ENCODE assay signal across 23 cellular contexts in the genomic region with DNA sequence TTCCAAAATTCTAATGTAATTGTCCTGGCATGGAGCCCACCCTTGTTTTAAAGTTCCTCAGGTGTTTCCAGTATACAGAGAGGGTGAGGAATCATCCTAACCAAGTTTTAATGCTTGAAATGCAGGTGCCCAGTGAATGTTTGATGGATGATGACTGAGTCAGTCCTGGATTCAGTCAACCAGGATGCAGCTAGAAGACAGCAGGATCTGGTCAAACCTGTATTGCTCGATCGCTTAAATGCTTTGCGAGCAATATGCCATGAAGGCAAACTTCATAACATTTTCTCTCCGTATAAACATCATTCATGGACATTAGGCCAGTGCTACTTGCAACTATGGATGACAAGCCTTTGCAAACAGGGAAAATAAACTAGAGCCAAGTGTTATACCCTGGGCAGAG.
DNase-seq lines count a peak whose midpoint lies in the region; ATAC-seq and TF ChIP-seq lines count a peak whose summit lies in the region.
"Had no signal": no experiment of that assay in that cellular context is flagged by ENCODE, and none has a peak within 500 bp of the region (broad histone marks: within the 10 kb centered on the region; RNA-seq: fewer than 3 reads in every experiment).

No MANE protein-coding gene starts in this region.

- no peaks in the 10 kb centered on the region for H3K27me3 ChIP-seq in Peyer's patch
- H3K27me3 ChIP-seq in breast epithelium = no peaks in the 10 kb centered on the region
- H3K27me3 ChIP-seq: SJSA1 had no signal

- TF ChIP-seq POLR2A in Peyer's patch (IDR thresholded peaks at IDR 0.05) = no peak
- no peak for TF ChIP-seq POLR2A in breast epithelium (IDR thresholded peaks at IDR 0.05)

- H3K27ac ChIP-seq in Peyer's patch (no peak overlapping the region), breast epithelium (no peak overlapping the region)
- H3K27ac ChIP-seq: PC-9, SJSA1 had no signal

- intact Hi-C loops in breast epithelium (cut with DNase I; ENCODE audit: low total_unique reads) = no loop called here

- H3K9me3 ChIP-seq in Peyer's patch = no peaks in the 10 kb centered on the region
- H3K9me3 ChIP-seq in breast epithelium = no peaks in the 10 kb centered on the region
- H3K9me3 ChIP-seq: Caco-2, SJSA1 had no signal

- H3K36me3 ChIP-seq in Peyer's patch (no peaks in the 10 kb centered on the region), breast epithelium (no peaks in the 10 kb centered on the region)
- H3K36me3 ChIP-seq: SJSA1 had no signal

- no peaks in the 10 kb centered on the region for H3K4me1 ChIP-seq in Peyer's patch
- H3K4me1 ChIP-seq in breast epithelium = no peaks in the 10 kb centered on the region
- H3K4me1 ChIP-seq: Caco-2, SJSA1 had no signal

- ATAC-seq in HG02642 (IDR thresholded peaks at IDR 0.05; ENCODE audit: poor library complexity, unreplicated experiment) = no peak
- no peak for ATAC-seq in HG03439 (IDR thresholded peaks at IDR 0.05; ENCODE audit: unreplicated experiment)
- ATAC-seq: CD8-positive, alpha-beta T cell had no signal

- no peak overlapping the region for H3K4me3 ChIP-seq in LNCaP clone FGC (ENCODE audit: low read depth, low read length)
- no peak overlapping the region for H3K4me3 ChIP-seq in epithelial cell of esophagus (ENCODE audit: low read length)
- H3K4me3 ChIP-seq in Peyer's patch = no peak overlapping the region
- no peak overlapping the region for H3K4me3 ChIP-seq in breast epithelium
- H3K4me3 ChIP-seq: GM23338, PC-9, SJSA1 had no signal

- DNase-seq in DMS79 (lab: John Stamatoyannopoulos, UW) = peak; percentile 31
- peak; percentile 58 for DNase-seq in LNCaP clone FGC (ENCODE audit: low read depth)
- DNase-seq in epithelial cell of esophagus (ENCODE audit: low read depth) = peak; percentile 39
- no peak for DNase-seq in Peyer's patch
- no peak for DNase-seq in breast epithelium (ENCODE audit: low spot score in 2 of 2)
- DNase-seq: C1 segment of cervical spinal cord; Caco-2; CD8-positive, alpha-beta T cell; H9; NCI-H1092; NCI-H146; NCI-H2029; NCI-H2227 treated with DMSO at 0.1 percent for 48 hours; NCI-H524 treated with DMSO at 0.1 percent for 48 hours; NCI-H774; PC-9; Right ventricle myocardium superior; RPMI8226; T-helper 2 cell had no signal

- TF ChIP-seq CTCF in LNCaP clone FGC (IDR thresholded peaks at IDR 0.05; ENCODE audit: control insufficient read depth, extremely low read depth, insufficient read depth) (no peak), epithelial cell of esophagus (IDR thresholded peaks at IDR 0.05; ENCODE audit: insufficient read depth, low read depth, low read length, missing control alignments) (no peak), Peyer's patch (IDR thresholded peaks at IDR 0.05) (no peak), breast epithelium (IDR thresholded peaks at IDR 0.05) (no peak)

Comparison
In these comparisons a context has a peak if more than half of its experiments do, and no peak if none do; other contexts are left out.
1. DNase-seq: peak in DMS79 (single experiment), LNCaP clone FGC (single experiment) and epithelial cell of esophagus (single experiment); none in Peyer's patch (0 of 3) and breast epithelium (0 of 2).